ENCODE assay signal across 14 cellular contexts in the genomic region with DNA sequence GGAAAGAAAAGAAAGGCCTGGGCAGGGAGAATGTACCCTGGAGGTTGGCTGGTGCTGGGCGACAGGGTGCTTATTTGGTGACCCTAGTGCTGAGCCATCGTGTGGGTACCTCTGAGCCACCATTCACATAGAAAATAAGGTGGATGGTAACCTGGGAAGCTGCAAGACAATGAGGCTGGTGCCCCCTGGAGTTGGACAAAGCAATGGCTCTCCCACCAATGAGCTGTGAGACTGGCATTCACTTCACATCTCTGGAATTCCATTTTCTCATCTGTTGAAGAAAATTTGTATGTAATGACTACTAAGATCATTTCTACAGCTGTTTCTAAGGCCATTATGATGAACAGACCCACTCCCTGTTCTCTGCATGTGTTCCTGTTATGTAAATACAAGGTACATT.
A peak's percentile ranks its signal among the peaks of the same experiment; 100 is the strongest.
DNase-seq lines count a peak whose midpoint lies in the region; ATAC-seq and TF ChIP-seq lines count a peak whose summit lies in the region.
"Had no signal": no experiment of that assay in that cellular context is flagged by ENCODE, and none has a peak within 500 bp of the region (broad histone marks: within the 10 kb centered on the region; RNA-seq: fewer than 3 reads in every experiment).

No MANE protein-coding gene starts in this region.

- no peak overlapping the region for H3K4me3 Mint-ChIP-seq in activated CD4-positive, alpha-beta memory T cell treated with anti-CD3 and anti-CD28 coated beads for 36 hours

- no peaks in the 10 kb centered on the region for H3K27me3 ChIP-seq in GM06990 (replicated peaks; ENCODE audit: control insufficient read depth, insufficient read depth, low read length)
- H3K27me3 ChIP-seq: right atrium auricular region had no signal

- POLR2A ChIA-PET in activated CD4-positive, alpha-beta memory T cell treated with anti-CD3 and anti-CD28 coated beads for 36 hours (lab: Charles Lee): no interaction called here

- H3K36me3 ChIP-seq in GM06990 (ENCODE audit: control insufficient read depth, insufficient read depth, low read length): no peaks in the 10 kb centered on the region
- H3K36me3 ChIP-seq: right atrium auricular region had no signal

- no peak overlapping the region for H3K4me3 ChIP-seq in AG09309 (ENCODE audit: control insufficient read depth, low read depth, low read length)
- no peak overlapping the region for H3K4me3 ChIP-seq in GM06990 (replicated peaks; ENCODE audit: low read depth, low read length)
- H3K4me3 ChIP-seq: right atrium auricular region had no signal

- DNase-seq in AG09309 (ENCODE audit: low read depth) (no peak), GM06990 (ENCODE audit: extremely low read depth, insufficient read length) (no peak), NCI-H69 (lab: John Stamatoyannopoulos, UW) (peak; percentile 26), kidney tubule cell (ENCODE audit: low spot score) (peak; percentile 23), left colon (no peak), Right ventricle myocardium inferior (ENCODE audit: missing footprints) (no peak)
- no peak for DNase-seq in activated CD4-positive, alpha-beta memory T cell treated with anti-CD3 and anti-CD28 coated beads for 36 hours
- DNase-seq: activated effector memory CD4-positive, alpha-beta T cell treated with Interleukin-2 at 50 U/mL for 16 hours; cortex of kidney; mammary epithelial cell; NCI-H1092 had no signal

- H3K9me3 Mint-ChIP-seq in activated CD4-positive, alpha-beta memory T cell treated with anti-CD3 and anti-CD28 coated beads for 36 hours: no peaks in the 10 kb centered on the region

- CTCF ChIA-PET in activated CD4-positive, alpha-beta memory T cell treated with anti-CD3 and anti-CD28 coated beads for 36 hours (lab: Charles Lee): interaction anchor here (0.6 to 1.6 kb wide), 3 partner anchors 40 to 607 kb away, joined by 3 to 6 read pairs (median 5); no protein-coding TSS in a partner anchor

- TF ChIP-seq CTCF in AG09309 (IDR thresholded peaks at IDR 0.05; ENCODE audit: control insufficient read depth, insufficient read depth, low read depth, low read length, missing control alignments) (peak; percentile 29), GM06990 (IDR thresholded peaks at IDR 0.05; ENCODE audit: insufficient read depth, low read length, poor library complexity, severe bottlenecking) (peak; percentile 52)

- no peak overlapping the region for H3K27ac Mint-ChIP-seq in activated CD4-positive, alpha-beta memory T cell treated with anti-CD3 and anti-CD28 coated beads for 36 hours

- H3K27me3 Mint-ChIP-seq in activated CD4-positive, alpha-beta memory T cell treated with anti-CD3 and anti-CD28 coated beads for 36 hours: no peaks in the 10 kb centered on the region

- ATAC-seq in HG03159 (IDR thresholded peaks at IDR 0.05; ENCODE audit: unreplicated experiment) (no peak), left colon (no peak), Right ventricle myocardium inferior (no peak)
- ATAC-seq: Panc1 had no signal

- no peaks in the 10 kb centered on the region for H3K4me1 Mint-ChIP-seq in activated CD4-positive, alpha-beta memory T cell treated with anti-CD3 and anti-CD28 coated beads for 36 hours (ENCODE audit: low read depth)

- no peaks in the 10 kb centered on the region for H3K36me3 Mint-ChIP-seq in activated CD4-positive, alpha-beta memory T cell treated with anti-CD3 and anti-CD28 coated beads for 36 hours

- intact Hi-C loops in left colon (cut with DNase I, micrococcal nuclease) (no loop called here), Right ventricle myocardium inferior (cut with DNase I) (no loop called here)
- intact Hi-C loops in activated CD4-positive, alpha-beta memory T cell treated with anti-CD3 and anti-CD28 coated beads for 36 hours (cut with micrococcal nuclease): no loop called here

Comparison
In these comparisons a context has a peak if more than half of its experiments do, and no peak if none do; other contexts are left out.
1. DNase-seq: peak in NCI-H69 (single experiment) and kidney tubule cell (single experiment); none in AG09309 (single experiment), GM06990 (single experiment), left colon (0 of 2), Right ventricle myocardium inferior (single experiment) and activated CD4-positive, alpha-beta memory T cell treated with anti-CD3 and anti-CD28 coated beads for 36 hours (single experiment).